25 cellular contexts compared by ENCODE assay signal in genomic region chr18:49044898-49045297, GRCh38.
"Had no signal": no experiment of that assay in that cellular context is flagged by ENCODE, and none has a peak within 500 bp of the region (broad histone marks: within the 10 kb centered on the region; RNA-seq: fewer than 3 reads in every experiment).

No MANE protein-coding gene starts in this region.

- ATAC-seq: activated T-cell treated with anti-CD3 and anti-CD28 coated beads, Interleukin-2, amount 50 U/mL, for 72 hours; right lobe of liver; upper lobe of right lung had no signal

- H3K9me3 ChIP-seq: neutrophil, ovary, right lobe of liver, stomach, thyroid gland, upper lobe of right lung had no signal

- H3K36me3 ChIP-seq: ovary, thyroid gland had no signal

- H3K4me1 ChIP-seq: right lobe of liver, stomach had no signal

- H3K27me3 Mint-ChIP-seq: natural killer cell treated with Interleukin-12 subunit alpha and Interleukin-12 subunit beta and Interleukin-15 and Interleukin-18, amount 100 ng/mL, for 72 hours; progenitor cell of endocrine pancreas; stimulated activated naive B cell treated with anti-CD40 and anti-IgM and Interleukin-4, amounts not matched to agents 10 μg/mL and 1 μg/mL and 100 μg/mL, for 72 hours had no signal

- H3K27ac ChIP-seq: left ventricle myocardium inferior, neutrophil, ovary, right lobe of liver, stomach, thyroid gland, upper lobe of right lung had no signal

- H3K27ac Mint-ChIP-seq: activated T-cell treated with anti-CD3 and anti-CD28 coated beads, Interleukin-2, amount 50 U/mL, for 72 hours; stimulated activated naive B cell treated with anti-CD40 and anti-IgM and Interleukin-4, amounts not matched to agents 10 μg/mL and 1 μg/mL and 100 μg/mL, for 72 hours had no signal

- DNase-seq: activated CD4-positive, alpha-beta T cell treated with anti-CD3 and anti-CD28 coated beads for 4 hours; activated CD4-positive, alpha-beta T cell treated with anti-CD3 and anti-CD28 coated beads, Interleukin-2, amount 50 U/mL, for 4 hours; activated gamma-delta T cell; activated naive CD4-positive, alpha-beta T cell treated with anti-CD3 and anti-CD28 coated beads, Interleukin-2, amount 50 U/mL, for 16 hours; activated T-cell treated with anti-CD3 and anti-CD28 coated beads for 4 hours; activated T-cell treated with anti-CD3 and anti-CD28 coated beads, Interleukin-2, amount 50 U/mL, for 72 hours; amniotic stem cell; caudate nucleus; kidney glomerular epithelial cell; left ventricle myocardium inferior; mesendoderm; ovary; right lobe of liver; stimulated activated CD4-positive, alpha-beta T cell treated with anti-CD3 and anti-CD28 coated beads, Interleukin-12 subunit alpha, Interleukin-12 subunit beta, amount 100 ng/mL, for 4 hours; stimulated activated CD4-positive, alpha-beta T cell treated with anti-CD3 and anti-CD28 coated beads, Interleukin-4, amount 100 ng/mL, for 24 hours; stimulated activated CD8-positive, alpha-beta memory T cell treated with anti-CD3 and anti-CD28 coated beads, Interleukin-4, amount 100 ng/mL, for 48 hours; stimulated activated naive B cell treated with anti-CD40 and anti-IgM and Interleukin-4, amounts not matched to agents 10 μg/mL and 1 μg/mL and 100 μg/mL, for 72 hours; stomach; thyroid gland; upper lobe of right lung had no signal

- H3K4me3 ChIP-seq: left ventricle myocardium inferior, lung, ovary, right lobe of liver, stomach, thyroid gland, upper lobe of right lung had no signal

- H3K27me3 ChIP-seq: neutrophil, ovary, right lobe of liver, stomach, thyroid gland, upper lobe of right lung had no signal

- H3K4me3 Mint-ChIP-seq: activated T-cell treated with anti-CD3 and anti-CD28 coated beads, Interleukin-2, amount 50 U/mL, for 72 hours; stimulated activated naive B cell treated with anti-CD40 and anti-IgM and Interleukin-4, amounts not matched to agents 10 μg/mL and 1 μg/mL and 100 μg/mL, for 72 hours had no signal

- H3K9me3 Mint-ChIP-seq: activated T-cell treated with anti-CD3 and anti-CD28 coated beads, Interleukin-2, amount 50 U/mL, for 72 hours; natural killer cell treated with Interleukin-12 subunit alpha and Interleukin-12 subunit beta and Interleukin-15 and Interleukin-18, amount 100 ng/mL, for 72 hours had no signal

- FAIRE-seq: frontal cortex had no signal
